Comparison of ENCODE assay signal across 19 cellular contexts in the genomic region with DNA sequence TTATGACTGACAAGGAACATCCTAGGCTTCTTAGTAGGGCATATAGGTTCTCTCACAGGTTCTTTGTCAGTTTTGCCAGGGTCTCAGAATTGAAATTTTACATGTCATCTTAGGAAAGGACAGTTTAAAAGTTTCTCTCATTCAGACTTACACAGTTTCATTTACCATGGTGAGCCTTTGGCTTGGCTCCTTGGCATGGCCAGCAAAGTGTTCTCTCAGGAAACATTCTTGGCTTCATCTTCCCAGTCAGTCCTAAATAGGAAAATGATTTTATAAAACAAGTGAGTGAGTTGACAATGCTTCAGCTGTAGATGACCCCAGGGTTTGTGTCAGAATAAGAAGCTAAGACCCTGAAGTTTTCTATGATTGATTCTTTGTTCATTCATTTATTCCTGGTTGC.
DNase-seq lines count a peak whose midpoint lies in the region; ATAC-seq and TF ChIP-seq lines count a peak whose summit lies in the region.
"Had no signal": no experiment of that assay in that cellular context is flagged by ENCODE, and none has a peak within 500 bp of the region (broad histone marks: within the 10 kb centered on the region; RNA-seq: fewer than 3 reads in every experiment).

No MANE protein-coding gene starts in this region.

- no peak overlapping the region for H3K27ac ChIP-seq in right atrium auricular region
- H3K27ac ChIP-seq in right cardiac atrium (ENCODE audit: low read length) = no peak overlapping the region
- no peak overlapping the region for H3K27ac ChIP-seq in SJCRH30
- H3K27ac ChIP-seq: 22Rv1, A549, BLaER1 had no signal

- no peaks in the 10 kb centered on the region for H3K36me3 ChIP-seq in right atrium auricular region
- H3K36me3 ChIP-seq in SJCRH30 = 0 out of 2 replicates have a peak, but pooled peaks cover 6% of the 10 kb centered on the region
- H3K36me3 ChIP-seq: BLaER1 had no signal

- DNase-seq in Right ventricle myocardium inferior (ENCODE audit: missing footprints) (no peak), right atrium auricular region (ENCODE audit: low spot score) (no peak), astrocyte of the hippocampus (ENCODE audit: low read depth, low spot score) (peak; percentile 6), right cardiac atrium (peak in 2 of 3 donors; percentile 18 to 62), sciatic nerve (ENCODE audit: low spot score) (no peak), SJCRH30 (no peak), NCI-H226 (no peak)
- DNase-seq: AML-193; CD8-positive, alpha-beta T cell; COR-L47; DMS 273 treated with DMSO at 0.1 percent for 48 hours; DMS53; GDM1; HCEC 1CT had no signal

- intact Hi-C loops in Right ventricle myocardium inferior (cut with DNase I) (no loop called here), right cardiac atrium (cut with DNase I) (no loop called here), sciatic nerve (cut with DNase I) (no loop called here)

- no peak for TF ChIP-seq CTCF in right atrium auricular region (IDR thresholded peaks at IDR 0.05)

- H3K4me3 ChIP-seq in right atrium auricular region = no peak overlapping the region
- no peak overlapping the region for H3K4me3 ChIP-seq in right cardiac atrium (ENCODE audit: low read length)
- no peak overlapping the region for H3K4me3 ChIP-seq in SJCRH30
- H3K4me3 ChIP-seq: A549, BLaER1, GM23338 had no signal

- H3K9me3 ChIP-seq in right atrium auricular region = peaks cover 0 to 12% of the 10 kb centered on the region in 2 donors
- no peaks in the 10 kb centered on the region for H3K9me3 ChIP-seq in right cardiac atrium (ENCODE audit: control insufficient read depth, low read length)
- peaks cover 6% of the 10 kb centered on the region for H3K9me3 ChIP-seq in SJCRH30 (replicated peaks)
- H3K9me3 ChIP-seq: A549 had no signal

- ATAC-seq in Right ventricle myocardium inferior (peak; percentile 50), right cardiac atrium (peak in 1 of 2 donors; percentile 74), sciatic nerve (peak; percentile 62), GM19463 (IDR thresholded peaks at IDR 0.05; ENCODE audit: unreplicated experiment) (no peak)
- ATAC-seq: A549; CD8-positive, alpha-beta T cell; GM23338 had no signal

- H3K27me3 ChIP-seq in right atrium auricular region (no peaks in the 10 kb centered on the region), right cardiac atrium (ENCODE audit: control insufficient read depth, insufficient read depth) (no peaks in the 10 kb centered on the region), SJCRH30 (no peaks in the 10 kb centered on the region)
- H3K27me3 ChIP-seq: BLaER1 had no signal

- H3K4me1 ChIP-seq in right atrium auricular region (peaks cover 0 to 7% of the 10 kb centered on the region in 2 donors), right cardiac atrium (ENCODE audit: control insufficient read depth, insufficient read depth, low read length) (no peaks in the 10 kb centered on the region), SJCRH30 (peaks cover 9% of the 10 kb centered on the region)
- H3K4me1 ChIP-seq: A549, BLaER1 had no signal

Comparison
In these comparisons a context has a peak if more than half of its experiments do, and no peak if none do; other contexts are left out.
1. DNase-seq: peak in astrocyte of the hippocampus (single experiment) and right cardiac atrium (2 of 3); none in Right ventricle myocardium inferior (single experiment), right atrium auricular region (single experiment), sciatic nerve (single experiment), SJCRH30 (0 of 2) and NCI-H226 (single experiment).